ENCODE assay signal across 31 cellular contexts in the genomic region with DNA sequence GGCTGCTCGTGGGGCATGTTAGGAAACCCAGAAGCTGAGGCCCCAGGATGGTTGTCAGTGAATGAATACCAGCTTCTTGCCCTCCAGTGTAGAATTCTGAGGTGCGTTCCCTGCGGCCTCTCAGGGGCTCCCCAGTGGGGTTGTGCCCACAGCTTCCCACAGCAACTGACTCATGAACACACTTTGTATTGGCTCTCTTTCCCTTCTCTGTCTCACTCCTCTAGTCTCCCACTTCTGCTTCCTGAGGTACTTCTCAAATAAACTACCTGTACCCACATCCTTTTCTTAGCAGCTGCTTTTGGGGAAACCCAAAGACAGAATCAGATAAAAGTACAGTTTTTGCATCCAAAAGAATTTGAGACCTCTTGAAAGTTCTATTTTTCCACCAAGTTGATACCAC.
DNase-seq lines count a peak whose midpoint lies in the region; ATAC-seq and TF ChIP-seq lines count a peak whose summit lies in the region.
"Had no signal": no experiment of that assay in that cellular context is flagged by ENCODE, and none has a peak within 500 bp of the region (broad histone marks: within the 10 kb centered on the region; RNA-seq: fewer than 3 reads in every experiment).

No MANE protein-coding gene starts in this region.

- ATAC-seq in GM21717 (IDR thresholded peaks at IDR 0.05; ENCODE audit: unreplicated experiment) (peak; percentile 62), HG02763 (IDR thresholded peaks at IDR 0.05; ENCODE audit: unreplicated experiment) (no peak)
- ATAC-seq: activated CD8-positive, alpha-beta memory T cell treated with anti-CD3 and anti-CD28 coated beads, Interleukin-2, amount 10 ng/mL, durations not matched to agents 7 days and 5 days; left ventricle myocardium superior; Panc1; sciatic nerve had no signal

- H3K27me3 ChIP-seq in cardiac muscle cell (no peaks in the 10 kb centered on the region), right atrium auricular region (no peaks in the 10 kb centered on the region), spleen (replicated peaks in 1 of 7) (peaks cover 0 to 28% (median 0%) of the 10 kb centered on the region in 7 donors)
- H3K27me3 ChIP-seq: dorsolateral prefrontal cortex had no signal

- H3K27ac ChIP-seq in cardiac muscle cell (peak overlapping the region; percentile 16), right atrium auricular region (no peak overlapping the region), spleen (no peak overlapping the region)
- H3K27ac ChIP-seq: dorsolateral prefrontal cortex, VCaP had no signal

- H3K4me1 ChIP-seq in cardiac muscle cell (ENCODE audit: low read depth) (peaks cover 40% of the 10 kb centered on the region), right atrium auricular region (no peaks in the 10 kb centered on the region), spleen (no peaks in the 10 kb centered on the region)

- WGBS in spleen, 5 donors, result 28 to 49% (median 47%) methylated on average over 3 of the region's 3 CpGs

- TF ChIP-seq CTCF in cardiac muscle cell (IDR thresholded peaks at IDR 0.05; ENCODE audit: low read depth, low read length), result no peak
- TF ChIP-seq CTCF in right atrium auricular region (IDR thresholded peaks at IDR 0.05), result no peak
- TF ChIP-seq CTCF in spleen (IDR thresholded peaks at IDR 0.05 in 8 of 11, conservative IDR thresholded peaks at IDR 0.05 in 3 of 11), result no peak

- DNase-seq in cardiac muscle cell (ENCODE audit: low read depth in 1 of 2, low spot score in 1 of 2) (no peak), right atrium auricular region (ENCODE audit: low spot score) (no peak), KG1 (lab: John Stamatoyannopoulos, UW) (peak; percentile 5), dermis blood vessel endothelial cell (no peak), spleen (no peak)
- DNase-seq in activated CD4-positive, CD25-positive, alpha-beta regulatory T cell (lab: John Stamatoyannopoulos, UW), result no peak
- DNase-seq: activated CD4-positive, alpha-beta T cell treated with anti-CD3 and anti-CD28 coated beads, Interleukin-2, amount 10 ng/mL, durations not matched to agents 24 days and 14 days; activated CD8-positive, alpha-beta memory T cell treated with anti-CD3 and anti-CD28 coated beads, Interleukin-2, amount 10 ng/mL, durations not matched to agents 7 days and 5 days; activated naive CD4-positive, alpha-beta T cell; activated T-cell treated with anti-CD3 and anti-CD28 coated beads, Interleukin-2, amount 50 U/mL, for 48 hours; AML-193; CD4-positive, alpha-beta memory T cell; cerebellar nuclear complex; dorsolateral prefrontal cortex; islet precursor cell; KBM-7; left ventricle myocardium superior; MM.1S; naive B cell; NCI-H1417 treated with DMSO at 0.1 percent for 48 hours; NCI-H2081; NCI-H2227 treated with DMSO at 0.1 percent for 48 hours; NCI-H69; SHP77 treated with DMSO at 0.1 percent for 48 hours; stimulated activated CD4-positive, alpha-beta T cell treated with anti-CD3 and anti-CD28 coated beads, Interleukin-4, amount 100 ng/mL, for 4 hours; stimulated activated naive CD4-positive, alpha-beta T cell had no signal

- H3K9me3 ChIP-seq in cardiac muscle cell (ENCODE audit: low read depth) (no peaks in the 10 kb centered on the region), right atrium auricular region (no peaks in the 10 kb centered on the region), spleen (no peaks in the 10 kb centered on the region)

- intact Hi-C loops in spleen (cut with DNase I; ENCODE audit: low total_unique reads), result no loop called here

- no peak for TF ChIP-seq POLR2A in spleen (IDR thresholded peaks at IDR 0.05)

- H3K4me3 ChIP-seq in cardiac muscle cell (no peak overlapping the region), right atrium auricular region (no peak overlapping the region), spleen (no peak overlapping the region)
- H3K4me3 ChIP-seq: dorsolateral prefrontal cortex had no signal

- no peaks in the 10 kb centered on the region for H3K36me3 ChIP-seq in cardiac muscle cell
- H3K36me3 ChIP-seq in right atrium auricular region, result no peaks in the 10 kb centered on the region
- no peaks in the 10 kb centered on the region for H3K36me3 ChIP-seq in spleen
